In the genomic region with DNA sequence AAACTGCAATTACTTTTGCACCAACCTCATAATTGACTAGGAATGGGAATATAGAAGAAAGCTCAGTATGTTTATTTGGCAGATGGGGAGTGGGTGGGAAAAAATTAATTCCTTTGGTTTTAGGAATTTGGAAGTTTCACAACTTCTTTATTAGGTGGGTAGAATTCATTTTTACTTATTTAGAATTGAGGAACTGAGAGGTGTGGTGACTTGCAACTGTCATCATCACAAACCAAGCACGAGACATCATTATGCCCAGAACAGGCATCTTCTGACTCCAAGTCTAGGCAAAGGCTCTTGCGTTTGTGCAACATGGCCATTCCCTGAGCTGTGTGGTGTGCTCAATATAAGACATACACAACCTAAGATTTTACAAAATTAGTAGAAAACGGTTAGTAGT, we compare ENCODE assay signal across 16 cellular contexts.
DNase-seq lines count a peak whose midpoint lies in the region; ATAC-seq and TF ChIP-seq lines count a peak whose summit lies in the region.
"Had no signal": no experiment of that assay in that cellular context is flagged by ENCODE, and none has a peak within 500 bp of the region (broad histone marks: within the 10 kb centered on the region; RNA-seq: fewer than 3 reads in every experiment).

No MANE protein-coding gene starts in this region.

- no peaks in the 10 kb centered on the region for H3K4me1 Mint-ChIP-seq in neural crest cell
- H3K4me1 Mint-ChIP-seq: activated naive CD4-positive, alpha-beta T cell treated with anti-CD3 and anti-CD28 coated beads, Interleukin-2, amount 50 U/mL, for 24 hours; CD4-positive, alpha-beta memory T cell had no signal

- peak; percentile 73 for ATAC-seq in GM19043 (IDR thresholded peaks at IDR 0.05; ENCODE audit: low read depth, unreplicated experiment)
- peak; percentile 82 for ATAC-seq in HG02610 (IDR thresholded peaks at IDR 0.05; ENCODE audit: unreplicated experiment)
- peak; percentile 77 for ATAC-seq in HG03280 (IDR thresholded peaks at IDR 0.05; ENCODE audit: unreplicated experiment)
- no peak for ATAC-seq in GM21717 (IDR thresholded peaks at IDR 0.05; ENCODE audit: unreplicated experiment)
- no peak for ATAC-seq in omental fat pad (ENCODE audit: low FRiP score)
- ATAC-seq: activated CD4-positive, CD25-positive, alpha-beta regulatory T cell treated with anti-CD3 and anti-CD28 coated beads, Interleukin-2, amount 50 U/mL, for 24 hours had no signal

- TF ChIP-seq CTCF in neural crest cell (conservative IDR thresholded peaks at IDR 0.05), result no peak
- no peak for TF ChIP-seq CTCF in omental fat pad (IDR thresholded peaks at IDR 0.05)

- H3K27me3 Mint-ChIP-seq in neural crest cell (ENCODE audit: low read depth), result no peaks in the 10 kb centered on the region
- H3K27me3 Mint-ChIP-seq: CD4-positive, alpha-beta memory T cell; stimulated activated naive CD8-positive, alpha-beta T cell treated with anti-CD3 and anti-CD28 coated beads, Interleukin-15, Interleukin-2, amounts not matched to agents 100 ng/mL and 50 ng/mL, for 24 hours had no signal

- H3K27ac Mint-ChIP-seq in neural crest cell (ENCODE audit: unreplicated experiment), result peak overlapping the region; percentile 59
- H3K27ac Mint-ChIP-seq: activated naive CD4-positive, alpha-beta T cell treated with anti-CD3 and anti-CD28 coated beads, Interleukin-2, amount 50 U/mL, for 24 hours; CD4-positive, alpha-beta memory T cell; nephron; stimulated activated naive CD8-positive, alpha-beta T cell treated with anti-CD3 and anti-CD28 coated beads, Interleukin-15, Interleukin-2, amounts not matched to agents 100 ng/mL and 50 ng/mL, for 24 hours had no signal

- no peak for DNase-seq in neural crest cell (ENCODE audit: low read depth, low spot score)
- DNase-seq in activated CD8-positive, alpha-beta memory T cell treated with anti-CD3 and anti-CD28 coated beads, Interleukin-2, amount 50 U/mL, for 48 hours, result no peak
- DNase-seq in COLO668 (lab: John Stamatoyannopoulos, UW; ENCODE audit: unreplicated experiment), result no peak
- no peak for DNase-seq in omental fat pad (ENCODE audit: low spot score)
- DNase-seq: CD4-positive, alpha-beta memory T cell; effector CD4-positive, alpha-beta T cell; NCI-H2081 treated with DMSO at 0.1 percent for 48 hours; T-helper 1 cell had no signal

- peaks cover 3% of the 10 kb centered on the region for H3K36me3 Mint-ChIP-seq in neural crest cell (ENCODE audit: low read depth)
- H3K36me3 Mint-ChIP-seq: CD4-positive, alpha-beta memory T cell had no signal

- H3K4me3 Mint-ChIP-seq in neural crest cell, result no peak overlapping the region
- H3K4me3 Mint-ChIP-seq: activated naive CD4-positive, alpha-beta T cell treated with anti-CD3 and anti-CD28 coated beads, Interleukin-2, amount 50 U/mL, for 24 hours; CD4-positive, alpha-beta memory T cell; nephron; stimulated activated naive CD8-positive, alpha-beta T cell treated with anti-CD3 and anti-CD28 coated beads, Interleukin-15, Interleukin-2, amounts not matched to agents 100 ng/mL and 50 ng/mL, for 24 hours had no signal

- H3K9me3 Mint-ChIP-seq in neural crest cell, result peaks cover 7% of the 10 kb centered on the region
- H3K9me3 Mint-ChIP-seq: stimulated activated naive CD8-positive, alpha-beta T cell treated with anti-CD3 and anti-CD28 coated beads, Interleukin-15, Interleukin-2, amounts not matched to agents 100 ng/mL and 50 ng/mL, for 24 hours had no signal

Comparison
In these comparisons a context has a peak if more than half of its experiments do, and no peak if none do; other contexts are left out.
1. ATAC-seq: peak in GM19043 (single experiment), HG02610 (single experiment) and HG03280 (single experiment); none in GM21717 (single experiment) and omental fat pad (single experiment).